In the genomic region with DNA sequence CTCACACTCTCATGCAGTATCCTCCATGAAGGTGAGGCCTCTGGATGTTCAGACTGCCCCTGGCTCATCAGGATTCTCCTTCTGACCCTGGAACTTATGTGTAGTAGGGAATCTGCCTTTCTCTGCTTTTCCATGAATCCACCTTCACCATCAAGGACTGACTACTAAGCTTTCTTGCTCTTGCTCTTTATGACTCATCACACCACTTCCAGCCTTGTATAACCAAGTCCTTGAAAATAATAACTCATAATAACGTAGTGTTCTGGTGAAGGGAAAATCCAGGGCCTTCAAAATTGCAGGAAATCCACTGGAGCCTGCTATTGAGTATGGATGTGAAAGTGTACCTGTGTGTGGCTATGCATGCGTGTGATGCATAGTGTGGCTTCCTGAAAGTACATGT, we compare ENCODE assay signal across 23 cellular contexts. TPM values are rescaled to one million over a fixed set of nuclear protein-coding genes. Genes with fewer than 3 reads are reported as not detected.
DNase-seq lines count a peak whose midpoint lies in the region; ATAC-seq, FAIRE-seq and TF ChIP-seq lines count a peak whose summit lies in the region.
"Had no signal": no experiment of that assay in that cellular context is flagged by ENCODE, and none has a peak within 500 bp of the region (broad histone marks: within the 10 kb centered on the region; RNA-seq: fewer than 3 reads in every experiment).

No MANE protein-coding gene starts in this region.

- no peak for FAIRE-seq in RCC 7860 (lab: Jason Lieb, UNC)
- FAIRE-seq: A549, D721Med, HTR-8/SVneo had no signal

- intact Hi-C loops in vagina (cut with DNase I) (no loop called here), posterior cingulate gyrus (cut with DNase I) (no loop called here)

- H3K9me3 ChIP-seq in vagina, result no peaks in the 10 kb centered on the region
- H3K9me3 ChIP-seq: A549, BE2C had no signal

- DNase-seq in HCEC 1CT (peak; percentile 30), RCC 7860 (ENCODE audit: low spot score) (peak; percentile 48), kidney tubule cell (ENCODE audit: low spot score) (peak; percentile 34), vagina (ENCODE audit: extremely low spot score in 2 of 2) (peak; percentile 25 to 29), NCI-H1436 treated with DMSO at 0.1 percent for 48 hours (lab: John Stamatoyannopoulos, UW) (no peak), posterior cingulate gyrus (no peak)
- DNase-seq: BE2C, DMS79, GOT3, NCI-H1092 treated with DMSO at 0.1 percent for 48 hours, NCI-H146, NCI-H2029 treated with DMSO at 0.1 percent for 48 hours, NCI-H446, NCI-H526 treated with DMSO at 0.1 percent for 48 hours, OCI-M1, RPMI8226, SHP77 had no signal

- TF ChIP-seq POLR2A in vagina (IDR thresholded peaks at IDR 0.05), result no peak

- no peaks in the 10 kb centered on the region for H3K27me3 ChIP-seq in vagina
- H3K27me3 ChIP-seq: BE2C had no signal

- no peak overlapping the region for H3K4me3 ChIP-seq in vagina
- H3K4me3 ChIP-seq: A549 had no signal

- ATAC-seq in GM18861 (IDR thresholded peaks at IDR 0.05; ENCODE audit: unreplicated experiment), result no peak
- ATAC-seq: A549, HCT116 had no signal

- no peak overlapping the region for H3K27ac ChIP-seq in vagina
- H3K27ac ChIP-seq: A549, KMS-11 had no signal

- H3K36me3 ChIP-seq in vagina, result no peaks in the 10 kb centered on the region
- H3K36me3 ChIP-seq: BE2C had no signal

- TF ChIP-seq CTCF in vagina (IDR thresholded peaks at IDR 0.05), result no peak

- H3K4me1 ChIP-seq in vagina, result no peaks in the 10 kb centered on the region
- H3K4me1 ChIP-seq: A549, BE2C had no signal

RNA-seq across cellular contexts. Expression of a gene that starts 11.3 kb away (rescaled TPM):
- 20.1 TPM for total RNA-seq in vagina

RNA-seq across cellular contexts. Expression of a gene that starts 50.9 kb away (rescaled TPM):
- not detected for total RNA-seq in vagina

Comparison
In these comparisons a context has a peak if more than half of its experiments do, and no peak if none do; other contexts are left out.
1. DNase-seq: peak in HCEC 1CT (single experiment), RCC 7860 (single experiment), kidney tubule cell (single experiment) and vagina (2 of 2); none in NCI-H1436 treated with DMSO at 0.1 percent for 48 hours (single experiment) and posterior cingulate gyrus (0 of 10).